Comparison of ENCODE assay signal across 8 cellular contexts in genomic region chr12:106773945-106774807, GRCh38. TPM values are rescaled to one million over a fixed set of nuclear protein-coding genes. Genes with fewer than 3 reads are reported as not detected.
DNase-seq lines count a peak whose midpoint lies in the region; ATAC-seq, FAIRE-seq and TF ChIP-seq lines count a peak whose summit lies in the region.

RIC8B (plus strand) TSS chr12:106774682; CDS start chr12:106774746, 64 bp downstream.

- POLR2A ChIA-PET in A549 (lab: Yijun Ruan, JAX): interaction anchor here (0.6 to 1.1 kb wide), 8 partner anchors 9 to 146 kb away, joined by 3 to 4 read pairs (median 3); no protein-coding TSS in a partner anchor

- H3K9me3 ChIP-seq in A549: no peaks in the 10 kb centered on the region
- no peaks in the 10 kb centered on the region for H3K9me3 ChIP-seq in WERI-Rb-1 (ENCODE audit: severe bottlenecking)
- no peaks in the 10 kb centered on the region for H3K9me3 ChIP-seq in smooth muscle cell (replicated peaks; ENCODE audit: low read depth)

- H3K4me2 ChIP-seq in A549 (peak within 1 kb of the TSS; percentile 81), smooth muscle cell (peak within 1 kb of the TSS; percentile 99)

- H3K9ac ChIP-seq in smooth muscle cell (ENCODE audit: low read depth): peak within 1 kb of the TSS; percentile 96

- FAIRE-seq in A549 (lab: Jason Lieb, UNC) (peak; percentile 59), bronchial epithelial cell (lab: Jason Lieb, UNC) (peak; percentile 86)

- peak within 1 kb of the TSS; percentile 92 for H2AFZ ChIP-seq in smooth muscle cell (ENCODE audit: low read depth)

- CTCF ChIA-PET in A549 (lab: Yijun Ruan, JAX): interaction anchor here (1.0 to 1.2 kb wide), 2 partner anchors 18 to 67 kb away, joined by 5 read pairs; no protein-coding TSS in a partner anchor

- peak; percentile 94 for TF ChIP-seq POLR2A in A549 (IDR thresholded peaks at IDR 0.05; ENCODE audit: low read length)

- peak; percentile 98 to 99 for DNase-seq in A549 (ENCODE audit: low read depth in 1 of 2, low spot score in 1 of 2)
- peak; percentile 97 for DNase-seq in NCI-H2196 (lab: John Stamatoyannopoulos, UW; ENCODE audit: unreplicated experiment)
- peak; percentile 98 for DNase-seq in WERI-Rb-1
- peak; percentile 98 for DNase-seq in bronchial epithelial cell (ENCODE audit: low read depth)
- DNase-seq in iPS-NIHi7 (ENCODE audit: extremely low spot score): peak; percentile 94
- DNase-seq in smooth muscle cell (lab: John Stamatoyannopoulos, UW; ENCODE audit: unreplicated experiment): peak; percentile 94

- H3K4me3 ChIP-seq in A549 (peak within 1 kb of the TSS; percentile 94), WERI-Rb-1 (ENCODE audit: low read depth, low read length) (peak within 1 kb of the TSS; percentile 81), bronchial epithelial cell (ENCODE audit: low read depth, low read length) (peak within 1 kb of the TSS; percentile 80), smooth muscle cell (peak within 1 kb of the TSS; percentile 75)

- H3K79me2 ChIP-seq in smooth muscle cell (ENCODE audit: low read depth): peaks cover 30% of the 10 kb centered on the region

- WGBS in A549 (ENCODE audit: missing lambda C conversion rate): 1% methylated on average over 71 of the region's 71 CpGs
- WGBS in smooth muscle cell (ENCODE audit: low lambda C conversion rate): 1% methylated on average over 66 of the region's 71 CpGs

- ATAC-seq in A549 (peak; percentile 94 to 95), GM18867 (IDR thresholded peaks at IDR 0.05; ENCODE audit: unreplicated experiment) (peak; percentile 89), HG03103 (IDR thresholded peaks at IDR 0.05; ENCODE audit: low read depth, unreplicated experiment) (peak; percentile 77)

- TF ChIP-seq EP300 in A549 (IDR thresholded peaks at IDR 0.05): no peak

- H3K4me1 ChIP-seq in A549: peaks cover 62% of the 10 kb centered on the region
- H3K4me1 ChIP-seq in smooth muscle cell (ENCODE audit: low read depth): peaks cover 16% of the 10 kb centered on the region

- TF ChIP-seq CTCF in A549 (IDR thresholded peaks at IDR 0.05): no peak
- TF ChIP-seq CTCF in WERI-Rb-1 (IDR thresholded peaks at IDR 0.05; ENCODE audit: low read depth, low read length): 0 out of 2 replicates have a peak, but pooled peaks have one; percentile 7
- peak; percentile 1 for TF ChIP-seq CTCF in bronchial epithelial cell (IDR thresholded peaks at IDR 0.05; ENCODE audit: insufficient read depth, low read length, severe bottlenecking)
- TF ChIP-seq CTCF in smooth muscle cell (IDR thresholded peaks at IDR 0.05; ENCODE audit: borderline replicate concordance, insufficient read depth, poor library complexity, severe bottlenecking): no peak

- H3K27ac ChIP-seq in A549: peak within 1 kb of the TSS; percentile 95
- peak within 1 kb of the TSS; percentile 92 for H3K27ac ChIP-seq in WERI-Rb-1
- H3K27ac ChIP-seq in smooth muscle cell (ENCODE audit: low read depth): peak within 1 kb of the TSS; percentile 99

- no peaks in the 10 kb centered on the region for H3F3A ChIP-seq in smooth muscle cell (ENCODE audit: low read depth)

- H3K27me3 ChIP-seq in WERI-Rb-1 (ENCODE audit: insufficient read depth, low read depth, severe bottlenecking) (no peaks in the 10 kb centered on the region), bronchial epithelial cell (ENCODE audit: control insufficient read depth, insufficient read depth, low read length) (no peaks in the 10 kb centered on the region), smooth muscle cell (ENCODE audit: low read depth) (no peaks in the 10 kb centered on the region)

- peaks cover 24% of the 10 kb centered on the region for H4K20me1 ChIP-seq in smooth muscle cell (ENCODE audit: low read depth)

- TF ChIP-seq RAD21 in A549 (conservative IDR thresholded peaks at IDR 0.05 in 1 of 2, IDR thresholded peaks at IDR 0.05 in 1 of 2): no peak; a peak in 1 of 5 replicates

- H3K36me3 ChIP-seq in WERI-Rb-1: no peaks in the 10 kb centered on the region
- H3K36me3 ChIP-seq in bronchial epithelial cell (ENCODE audit: control insufficient read depth, insufficient read depth, low read length): no peaks in the 10 kb centered on the region
- H3K36me3 ChIP-seq in smooth muscle cell (ENCODE audit: low read depth): no peaks in the 10 kb centered on the region

TF ChIP-seq in A549, 52 proteins besides CTCF, POLR2A, EP300 and RAD21 (continues in another document):
- TF ChIP-seq MAX (IDR thresholded peaks at IDR 0.05) (peak; percentile 78), PHF8 (IDR thresholded peaks at IDR 0.05; ENCODE audit: borderline replicate concordance, low read depth) (peak; percentile 73; the same call in 1 of the 2 replicates), USF2 (IDR thresholded peaks at IDR 0.05) (no peak), KDM5A (IDR thresholded peaks at IDR 0.05) (no peak), NR3C1 (IDR thresholded peaks at IDR 0.05) (no peak), TP53 (CRISPR knock-in tag; IDR thresholded peaks at IDR 0.05) (no peak), CHD2 (IDR thresholded peaks at IDR 0.05; ENCODE audit: low read length, partially characterized antibody) (peak; percentile 93), FOSL2 (IDR thresholded peaks at IDR 0.05) (0 out of 2 replicates have a peak, but pooled peaks have one; percentile 21), FOSL2 (CRISPR knock-in tag; IDR thresholded peaks at IDR 0.05) (peak; percentile 87), TFCP2L1 (CRISPR knock-in tag; IDR thresholded peaks at IDR 0.05) (peak; percentile 88; the same call in 1 of the 2 replicates), JUN (IDR thresholded peaks at IDR 0.05) (peak; percentile 51 to 81; a peak in 4 of 5 replicates), MYC (IDR thresholded peaks at IDR 0.05; ENCODE audit: borderline replicate concordance, low read length) (0 out of 2 replicates have a peak, but pooled peaks have one; percentile 67), HOXB5 (CRISPR knock-in tag; IDR thresholded peaks at IDR 0.05) (peak; percentile 41; the same call in 1 of the 2 replicates), ZFP36 (IDR thresholded peaks at IDR 0.05; ENCODE audit: borderline replicate concordance, partially characterized antibody) (no peak), CBX2 (IDR thresholded peaks at IDR 0.05; ENCODE audit: borderline replicate concordance, low read depth) (no peak), CHD4 (IDR thresholded peaks at IDR 0.05; ENCODE audit: borderline replicate concordance) (no peak), HOXB13 (CRISPR knock-in tag; IDR thresholded peaks at IDR 0.05; ENCODE audit: low read depth) (no peak), HES2 (IDR thresholded peaks at IDR 0.05) (no peak), RARB (CRISPR knock-in tag; IDR thresholded peaks at IDR 0.05) (0 out of 2 replicates have a peak, but pooled peaks have one; percentile 16), BCL3 (IDR thresholded peaks at IDR 0.05) (peak; percentile 64; the same call in 2 of the 3 replicates), HOXA7 (CRISPR knock-in tag; IDR thresholded peaks at IDR 0.05) (no peak), RFX5 (IDR thresholded peaks at IDR 0.05) (no peak), E2F6 (IDR thresholded peaks at IDR 0.05; ENCODE audit: borderline replicate concordance, low read depth) (peak; percentile 72)

RNA-seq across cellular contexts. Expression of gene RIC8B, which starts in this region (rescaled TPM):
- 25.5 and 27.0 TPM in 2 replicates for polyA plus RNA-seq in A549 (2011; rRNA removed)
- 5.9 and 7.1 TPM in 2 replicates for polyA plus RNA-seq in A549 (2012; cell fraction: cytosol; rRNA removed)
- 7.6 and 10.1 TPM in 2 replicates for polyA plus RNA-seq in A549 (2012; cell fraction: nucleus; rRNA removed)
- polyA plus RNA-seq in A549 (2017; fragmentation: RNase III; extraction: RNeasy Plus Mini Kit Qiagen cat#74134 plus additional on column Dnase treatment): 9.4 to 10.5 TPM (median 9.7 TPM) in 3 replicates
- polyA minus RNA-seq in A549 (2011; rRNA and poly(A)+ RNA removed): 40.8 and 41.6 TPM in 2 replicates
- total RNA-seq in bronchial epithelial cell: 4.5 and 5.5 TPM in 2 replicates
- total RNA-seq in smooth muscle cell: 8.7 and 11.7 TPM in 2 replicates
- polyA plus RNA-seq in smooth muscle cell: 7.3 and 8.0 TPM in 2 replicates

Comparison
In these comparisons a context has a peak if more than half of its experiments do, and no peak if none do; other contexts are left out.
1. Peak in every context shown above with its lines: DNase-seq, ATAC-seq, H3K4me3 ChIP-seq and H3K27ac ChIP-seq.
2. CTCF ChIP-seq: peak in WERI-Rb-1 (single experiment) and bronchial epithelial cell (single experiment); none in A549 (single experiment) and smooth muscle cell (single experiment).